ENCODE assay signal across 11 cellular contexts in the genomic region with DNA sequence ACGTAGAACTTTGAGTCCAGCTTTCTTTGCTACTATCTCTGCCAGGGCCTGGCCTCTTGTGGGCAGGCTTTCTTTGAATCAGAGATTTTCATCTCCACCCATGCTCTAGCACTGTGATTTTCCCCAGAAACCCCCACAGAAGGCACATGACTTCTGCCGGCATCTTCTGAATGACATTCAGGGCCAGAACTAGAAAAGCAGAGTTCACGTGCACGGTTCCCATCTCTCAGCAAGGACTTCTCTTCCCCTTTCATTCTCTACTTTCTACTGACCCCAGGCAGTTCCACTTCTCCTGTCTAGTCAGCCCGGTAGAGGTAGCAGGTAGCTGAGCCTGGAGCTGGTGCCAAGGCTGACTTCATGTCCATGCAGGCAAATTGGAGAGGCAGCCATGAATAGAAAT. TPM values are rescaled to one million over a fixed set of nuclear protein-coding genes. Genes with fewer than 3 reads are reported as not detected.
DNase-seq lines count a peak whose midpoint lies in the region; ATAC-seq and TF ChIP-seq lines count a peak whose summit lies in the region.
"Had no signal": no experiment of that assay in that cellular context is flagged by ENCODE, and none has a peak within 500 bp of the region (broad histone marks: within the 10 kb centered on the region; RNA-seq: fewer than 3 reads in every experiment).

No MANE protein-coding gene starts in this region.

- H3K4me3 ChIP-seq in OCI-LY3 (ENCODE audit: low read length): no peak overlapping the region
- no peak overlapping the region for H3K4me3 ChIP-seq in BE2C (ENCODE audit: low read depth, low read length)
- no peak overlapping the region for H3K4me3 ChIP-seq in coronary artery

- H3K9ac ChIP-seq in OCI-LY3 (ENCODE audit: low read length): peak overlapping the region; percentile 97

- H3K4me1 ChIP-seq in OCI-LY3 (ENCODE audit: low read length) (peaks cover 89% of the 10 kb centered on the region), BE2C (no peaks in the 10 kb centered on the region)

- peak overlapping the region; percentile 24 for H3K4me3 Mint-ChIP-seq in activated T-cell treated with anti-CD3 and anti-CD28 coated beads, Interleukin-2, amount 50 U/mL, for 24 hours
- H3K4me3 Mint-ChIP-seq in stimulated activated effector memory CD8-positive, alpha-beta T cell treated with anti-CD3 and anti-CD28 coated beads, Interleukin-12 subunit alpha, Interleukin-12 subunit beta, amount 100 ng/mL, for 72 hours: peak overlapping the region; percentile 52
- H3K4me3 Mint-ChIP-seq: brain had no signal

- H3K27ac ChIP-seq in OCI-LY3 (ENCODE audit: low read length) (peak overlapping the region; percentile 99), coronary artery (no peak overlapping the region)
- H3K27ac ChIP-seq: WERI-Rb-1 had no signal

- H3K4me1 Mint-ChIP-seq in activated T-cell treated with anti-CD3 and anti-CD28 coated beads, Interleukin-2, amount 50 U/mL, for 24 hours (ENCODE audit: low read depth): peaks cover 81% of the 10 kb centered on the region
- peaks cover 79% of the 10 kb centered on the region for H3K4me1 Mint-ChIP-seq in stimulated activated effector memory CD8-positive, alpha-beta T cell treated with anti-CD3 and anti-CD28 coated beads, Interleukin-12 subunit alpha, Interleukin-12 subunit beta, amount 100 ng/mL, for 72 hours
- H3K4me1 Mint-ChIP-seq: brain had no signal

- peaks cover 59% of the 10 kb centered on the region for H3K79me2 ChIP-seq in OCI-LY3 (ENCODE audit: low read length)

- TF ChIP-seq CTCF in OCI-LY3 (IDR thresholded peaks at IDR 0.05; ENCODE audit: low read depth, low read length) (no peak), BE2C (IDR thresholded peaks at IDR 0.05; ENCODE audit: low read depth, low read length) (no peak), coronary artery (IDR thresholded peaks at IDR 0.05) (no peak)

- no peaks in the 10 kb centered on the region for H3K9me3 Mint-ChIP-seq in activated T-cell treated with anti-CD3 and anti-CD28 coated beads, Interleukin-2, amount 50 U/mL, for 24 hours
- no peaks in the 10 kb centered on the region for H3K9me3 Mint-ChIP-seq in stimulated activated effector memory CD8-positive, alpha-beta T cell treated with anti-CD3 and anti-CD28 coated beads, Interleukin-12 subunit alpha, Interleukin-12 subunit beta, amount 100 ng/mL, for 72 hours
- H3K9me3 Mint-ChIP-seq: brain had no signal

- peak overlapping the region; percentile 54 for H3K4me2 ChIP-seq in OCI-LY3 (ENCODE audit: low read length)

- no peaks in the 10 kb centered on the region for H3K27me3 Mint-ChIP-seq in activated T-cell treated with anti-CD3 and anti-CD28 coated beads, Interleukin-2, amount 50 U/mL, for 24 hours

- H4K20me1 ChIP-seq in OCI-LY3 (ENCODE audit: insufficient read depth, low read length): peaks cover 3% of the 10 kb centered on the region; the same call in 1 of the 2 replicates

- peak; percentile 57 for ATAC-seq in GM21825 (IDR thresholded peaks at IDR 0.05; ENCODE audit: unreplicated experiment)
- peak; percentile 82 for ATAC-seq in stimulated activated effector memory CD8-positive, alpha-beta T cell treated with anti-CD3 and anti-CD28 coated beads, Interleukin-12 subunit alpha, Interleukin-12 subunit beta, amount 100 ng/mL, for 72 hours

- H2AFZ ChIP-seq in OCI-LY3 (ENCODE audit: low read depth, low read length): no peak overlapping the region

- DNase-seq in activated T-cell treated with anti-CD3 and anti-CD28 coated beads, Interleukin-2, amount 50 U/mL, for 24 hours: no peak
- DNase-seq in activated T-cell treated with anti-CD3 and anti-CD28 coated beads for 4 hours (no peak), DMS114 treated with DMSO at 0.1 percent for 48 hours (lab: John Stamatoyannopoulos, UW; ENCODE audit: unreplicated experiment) (no peak), BE2C (no peak), coronary artery (ENCODE audit: low spot score) (no peak)
- DNase-seq in stimulated activated effector memory CD8-positive, alpha-beta T cell treated with anti-CD3 and anti-CD28 coated beads, Interleukin-12 subunit alpha, Interleukin-12 subunit beta, amount 100 ng/mL, for 72 hours (ENCODE audit: low spot score in 2 of 2): no peak
- DNase-seq: mammary epithelial cell, WERI-Rb-1 had no signal

- peaks cover 59% of the 10 kb centered on the region for H3K36me3 Mint-ChIP-seq in activated T-cell treated with anti-CD3 and anti-CD28 coated beads, Interleukin-2, amount 50 U/mL, for 24 hours (ENCODE audit: low read depth)
- H3K36me3 Mint-ChIP-seq in stimulated activated effector memory CD8-positive, alpha-beta T cell treated with anti-CD3 and anti-CD28 coated beads, Interleukin-12 subunit alpha, Interleukin-12 subunit beta, amount 100 ng/mL, for 72 hours: peaks cover 56% of the 10 kb centered on the region
- H3K36me3 Mint-ChIP-seq: brain had no signal

- peak overlapping the region; percentile 80 for H3K27ac Mint-ChIP-seq in activated T-cell treated with anti-CD3 and anti-CD28 coated beads, Interleukin-2, amount 50 U/mL, for 24 hours
- H3K27ac Mint-ChIP-seq in stimulated activated effector memory CD8-positive, alpha-beta T cell treated with anti-CD3 and anti-CD28 coated beads, Interleukin-12 subunit alpha, Interleukin-12 subunit beta, amount 100 ng/mL, for 72 hours: peak overlapping the region; percentile 90
- H3K27ac Mint-ChIP-seq: brain had no signal

- H3K27me3 ChIP-seq in OCI-LY3 (ENCODE audit: low read depth, low read length): no peaks in the 10 kb centered on the region
- H3K27me3 ChIP-seq in BE2C: no peaks in the 10 kb centered on the region

- H3K9me3 ChIP-seq in OCI-LY3 (ENCODE audit: insufficient read depth, low read length): no peaks in the 10 kb centered on the region
- no peaks in the 10 kb centered on the region for H3K9me3 ChIP-seq in BE2C

- H3K36me3 ChIP-seq in OCI-LY3 (replicated peaks; ENCODE audit: low read depth, low read length) (peaks cover 63% of the 10 kb centered on the region), BE2C (no peaks in the 10 kb centered on the region)
- H3K36me3 ChIP-seq: WERI-Rb-1 had no signal

RNA-seq across cellular contexts. Expression of a gene that starts 26.9 kb away (rescaled TPM):
- polyA plus RNA-seq in BE2C (2012; ENCODE audit: insufficient read depth, insufficient read length, low read depth): not detected
- polyA plus RNA-seq: mammary epithelial cell had no signal

RNA-seq across cellular contexts. Expression of a gene that starts 29.3 kb away (rescaled TPM):
- polyA plus RNA-seq in BE2C (2012; ENCODE audit: insufficient read depth, insufficient read length, low read depth): 0.57 TPM
